In genomic region chr12:105445261-105446015, GRCh38 we compare ENCODE assay signal across 11 cellular contexts.
DNase-seq lines count a peak whose midpoint lies in the region; ATAC-seq and TF ChIP-seq lines count a peak whose summit lies in the region.
"Had no signal": no experiment of that assay in that cellular context is flagged by ENCODE, and none has a peak within 500 bp of the region (broad histone marks: within the 10 kb centered on the region; RNA-seq: fewer than 3 reads in every experiment).

No MANE protein-coding gene starts in this region.

- no peak for ATAC-seq in effector memory CD8-positive, alpha-beta T cell (replicated peaks)
- no peak for ATAC-seq in HG03469 (IDR thresholded peaks at IDR 0.05; ENCODE audit: unreplicated experiment)
- ATAC-seq: K562 had no signal

- in situ Hi-C loops in Caki2 (cut with HindIII; ENCODE audit: low pct_unique_long_range_greater_than_20kb, low sequenced_read_pairs), result no loop called here

- H3K27me3 Mint-ChIP-seq in mesothelial cell of epicardium (ENCODE audit: low read depth), result no peaks in the 10 kb centered on the region
- peaks cover 6 to 20% of the 10 kb centered on the region in 2 donors for H3K27me3 Mint-ChIP-seq in effector memory CD8-positive, alpha-beta T cell

- no peak overlapping the region for H3K4me3 Mint-ChIP-seq in mesothelial cell of epicardium
- H3K4me3 Mint-ChIP-seq in effector memory CD8-positive, alpha-beta T cell, result no peak overlapping the region

- no peak for TF ChIP-seq CTCF in mesothelial cell of epicardium (IDR thresholded peaks at IDR 0.05; ENCODE audit: unreplicated experiment)

- peak; percentile 68 for DNase-seq in Caki2 (ENCODE audit: low read depth)
- DNase-seq in NCI-H1048 (lab: John Stamatoyannopoulos, UW), result peak; percentile 48
- peak; percentile 97 to 98 for DNase-seq in dermis microvascular lymphatic vessel endothelial cell (ENCODE audit: low read depth in 2 of 2)
- no peak for DNase-seq in mesothelial cell of epicardium (ENCODE audit: low spot score in 2 of 2, unreplicated experiment in 2 of 2)
- no peak for DNase-seq in SKM-1 (lab: John Stamatoyannopoulos, UW; ENCODE audit: unreplicated experiment)
- no peak for DNase-seq in effector memory CD8-positive, alpha-beta T cell
- no peak for DNase-seq in central memory CD4-positive, alpha-beta T cell
- DNase-seq: C1 segment of cervical spinal cord, NCI-H446 treated with DMSO at 0.1 percent for 48 hours had no signal

- no peaks in the 10 kb centered on the region for H3K9me3 Mint-ChIP-seq in mesothelial cell of epicardium
- H3K9me3 Mint-ChIP-seq in effector memory CD8-positive, alpha-beta T cell, result no peaks in the 10 kb centered on the region

- H3K4me1 Mint-ChIP-seq in mesothelial cell of epicardium, result peaks cover 34% of the 10 kb centered on the region
- no peaks in the 10 kb centered on the region for H3K4me1 Mint-ChIP-seq in effector memory CD8-positive, alpha-beta T cell (ENCODE audit: low read depth in 2 of 2)

- no peaks in the 10 kb centered on the region for H3K36me3 Mint-ChIP-seq in mesothelial cell of epicardium
- no peaks in the 10 kb centered on the region for H3K36me3 Mint-ChIP-seq in effector memory CD8-positive, alpha-beta T cell (ENCODE audit: insufficient read depth)

- H3K27ac Mint-ChIP-seq in mesothelial cell of epicardium, result peak overlapping the region; percentile 77
- no peak overlapping the region for H3K27ac Mint-ChIP-seq in effector memory CD8-positive, alpha-beta T cell

Comparison
In these comparisons a context has a peak if more than half of its experiments do, and no peak if none do; other contexts are left out.
1. DNase-seq: peak in Caki2 (single experiment), NCI-H1048 (single experiment) and dermis microvascular lymphatic vessel endothelial cell (2 of 2); none in mesothelial cell of epicardium (0 of 2), SKM-1 (single experiment), effector memory CD8-positive, alpha-beta T cell (0 of 3) and central memory CD4-positive, alpha-beta T cell (single experiment).